ENCODE assay signal across 1 cellular context in genomic region chr10:14184841-14185500, GRCh38.
A peak's percentile ranks its signal among the peaks of the same experiment; 100 is the strongest.
TF ChIP-seq lines count a peak whose summit lies in the region.

No MANE protein-coding gene starts in this region.

TF ChIP-seq in GM12878, 131 proteins besides CTCF, POLR2A, EP300 and RAD21 (continued from another document and continues in another):
- TF ChIP-seq BCL3 (IDR thresholded peaks at IDR 0.05; ENCODE audit: borderline replicate concordance, insufficient read depth, low read depth, low read length, poor library complexity, severe bottlenecking) = no peak
- TF ChIP-seq LARP7 (IDR thresholded peaks at IDR 0.05) = no peak
- TF ChIP-seq NR2C2 (IDR thresholded peaks at IDR 0.05; ENCODE audit: borderline replicate concordance, control insufficient read depth, insufficient read length, low read depth) = no peak
- peak; percentile 27; the same call in 1 of the 2 replicates for TF ChIP-seq RFX5 (IDR thresholded peaks at IDR 0.05; ENCODE audit: low read depth, low read length)
- peak; percentile 49 for TF ChIP-seq JUNB (IDR thresholded peaks at IDR 0.05)
- TF ChIP-seq RB1 (IDR thresholded peaks at IDR 0.05; ENCODE audit: borderline replicate concordance) = no peak
- TF ChIP-seq YBX1 (IDR thresholded peaks at IDR 0.05) = no peak
- TF ChIP-seq EZH2 (IDR thresholded peaks at IDR 0.05; ENCODE audit: borderline replicate concordance, control insufficient read depth, low read depth, low read length) = no peak
- TF ChIP-seq TCF7 (IDR thresholded peaks at IDR 0.05; ENCODE audit: borderline replicate concordance) = peak; percentile 48; the same call in 1 of the 2 replicates
- 0 out of 3 replicates have a peak, but pooled peaks of 1 of the 2 experiments have one; percentile 29 for TF ChIP-seq EGR1 (IDR thresholded peaks at IDR 0.05; ENCODE audit: borderline replicate concordance in 1 of 2, low read depth in 2 of 2, low read length in 2 of 2)
- TF ChIP-seq NFIC (IDR thresholded peaks at IDR 0.05; ENCODE audit: low read depth, low read length) = peak; percentile 81
- peak; percentile 87 for TF ChIP-seq MEF2B (IDR thresholded peaks at IDR 0.05; ENCODE audit: partially characterized antibody, poor library complexity, severe bottlenecking)
- TF ChIP-seq ZBED1 (IDR thresholded peaks at IDR 0.05; ENCODE audit: borderline replicate concordance) = no peak
- no peak for TF ChIP-seq SP1 (IDR thresholded peaks at IDR 0.05; ENCODE audit: low read depth, low read length)
- TF ChIP-seq POU2F2 (IDR thresholded peaks at IDR 0.05; ENCODE audit: borderline replicate concordance, low read depth, low read length) = peak; percentile 96; the same call in 2 of the 3 replicates
- peak; percentile 76; the same call in 1 of the 2 replicates for TF ChIP-seq TARDBP (IDR thresholded peaks at IDR 0.05; ENCODE audit: borderline replicate concordance)
- TF ChIP-seq NR2F1 (conservative IDR thresholded peaks at IDR 0.05) = no peak
- TF ChIP-seq ZBTB40 (IDR thresholded peaks at IDR 0.05; ENCODE audit: borderline replicate concordance) = no peak
- TF ChIP-seq MTA2 (IDR thresholded peaks at IDR 0.05; ENCODE audit: low read depth) = peak; percentile 22
- no peak for TF ChIP-seq CEBPZ (IDR thresholded peaks at IDR 0.05; ENCODE audit: low read depth, low read length)
- TF ChIP-seq IKZF2 (IDR thresholded peaks at IDR 0.05) = peak; percentile 70 to 83
- no peak for TF ChIP-seq PRDM15 (CRISPR knock-in tag; IDR thresholded peaks at IDR 0.05)
- TF ChIP-seq RELB (IDR thresholded peaks at IDR 0.05; ENCODE audit: low read depth) = peak; percentile 56; the same call in 1 of the 2 replicates
- TF ChIP-seq ZNF592 (IDR thresholded peaks at IDR 0.05) = no peak
- no peak for TF ChIP-seq HDGF (IDR thresholded peaks at IDR 0.05)
- no peak for TF ChIP-seq POLR2AphosphoS5 (IDR thresholded peaks at IDR 0.05; ENCODE audit: low read length)
- 0 out of 2 replicates have a peak, but pooled peaks have one; percentile 48 for TF ChIP-seq YY1 (IDR thresholded peaks at IDR 0.05; ENCODE audit: low read depth, low read length)
- TF ChIP-seq KAT2A (conservative IDR thresholded peaks at IDR 0.05; ENCODE audit: control insufficient read depth, low read depth, low read length) = no peak
- no peak for TF ChIP-seq BMI1 (IDR thresholded peaks at IDR 0.05; ENCODE audit: borderline replicate concordance)
- no peak for TF ChIP-seq ZNF622 (IDR thresholded peaks at IDR 0.05)
- TF ChIP-seq ZNF217 (IDR thresholded peaks at IDR 0.05) = peak; percentile 81; the same call in 1 of the 2 replicates
- no peak for TF ChIP-seq TCF12 (IDR thresholded peaks at IDR 0.05; ENCODE audit: low read depth, low read length)
- no peak for TF ChIP-seq CHD1 (IDR thresholded peaks at IDR 0.05; ENCODE audit: low read depth, low read length)
- TF ChIP-seq IRF3 (IDR thresholded peaks at IDR 0.05) = no peak
- TF ChIP-seq SKIL (IDR thresholded peaks at IDR 0.05; ENCODE audit: low read depth, poor library complexity, severe bottlenecking) = peak; percentile 62
- peak; percentile 23 for TF ChIP-seq IKZF1 (conservative IDR thresholded peaks at IDR 0.05)
- TF ChIP-seq SMAD5 (IDR thresholded peaks at IDR 0.05; ENCODE audit: low read depth) = no peak
- TF ChIP-seq CBX3 (IDR thresholded peaks at IDR 0.05; ENCODE audit: borderline replicate concordance, low read depth) = no peak
